Comparison of ENCODE assay signal across 8 cellular contexts in genomic region chr19:33064778-33065550, GRCh38. TPM values are rescaled to one million over a fixed set of nuclear protein-coding genes. Genes with fewer than 3 reads are reported as not detected.
DNase-seq lines count a peak whose midpoint lies in the region; ATAC-seq and TF ChIP-seq lines count a peak whose summit lies in the region.

Gene RHPN2, minus strand, starts transcription at chr19:33064888. Its CDS starts 36 bp downstream, at chr19:33064852.

- no peaks in the 10 kb centered on the region for H3K9me3 ChIP-seq in neuronal stem cell (replicated peaks in 1 of 2; ENCODE audit: control insufficient read depth in 2 of 2, insufficient read depth in 1 of 2, low read depth in 1 of 2, low read length in 2 of 2)
- H3K9me3 ChIP-seq in tibial nerve: no peaks in the 10 kb centered on the region

- H2BK120ac ChIP-seq in neuronal stem cell (ENCODE audit: low read depth, low read length): peak within 1 kb of the TSS; percentile 76

- H3K27ac ChIP-seq in neuronal stem cell (replicated peaks; ENCODE audit: low read length): no peak within 1 kb of the TSS
- peak within 1 kb of the TSS in 2 of 4 donors; percentile 43 to 84 for H3K27ac ChIP-seq in tibial nerve

- TF ChIP-seq POLR2A in tibial nerve (IDR thresholded peaks at IDR 0.05): no peak

- peak; percentile 53 for ATAC-seq in HG03521 (IDR thresholded peaks at IDR 0.05; ENCODE audit: unreplicated experiment)

- H3K14ac ChIP-seq in neuronal stem cell (ENCODE audit: low read length): peak within 1 kb of the TSS; percentile 75

- peak within 1 kb of the TSS; percentile 97 for H3K4me2 ChIP-seq in neuronal stem cell (ENCODE audit: insufficient read depth, low read length, poor library complexity, severe bottlenecking)

- peak within 1 kb of the TSS; percentile 37 for H2BK15ac ChIP-seq in neuronal stem cell (ENCODE audit: low read length)

- peak within 1 kb of the TSS; percentile 41 for H2BK12ac ChIP-seq in neuronal stem cell (ENCODE audit: low read length)

- no peaks in the 10 kb centered on the region for H3K36me3 ChIP-seq in neuronal stem cell (replicated peaks in 1 of 2; ENCODE audit: control insufficient read depth in 2 of 2, insufficient read depth in 2 of 2, low read length in 2 of 2)
- no peaks in the 10 kb centered on the region for H3K36me3 ChIP-seq in tibial nerve

- peaks cover 4% of the 10 kb centered on the region for H3K79me1 ChIP-seq in neuronal stem cell (ENCODE audit: low read depth, low read length)

- H2AK5ac ChIP-seq in neuronal stem cell (ENCODE audit: low read depth, low read length): peak within 1 kb of the TSS; percentile 63

- TF ChIP-seq EP300 in tibial nerve (IDR thresholded peaks at IDR 0.05): no peak

- H3K27me3 ChIP-seq in neuronal stem cell (ENCODE audit: control insufficient read depth in 3 of 3, insufficient read depth in 3 of 3, low read depth in 1 of 3, low read length in 3 of 3): peaks cover 0 to 15% (median 11%) of the 10 kb centered on the region in 3 experiments
- peaks cover 0 to 25% of the 10 kb centered on the region in 2 donors for H3K27me3 ChIP-seq in tibial nerve

- peak within 1 kb of the TSS; percentile 97 for H3K18ac ChIP-seq in neuronal stem cell (ENCODE audit: low read length)

- H3K4ac ChIP-seq in neuronal stem cell (ENCODE audit: low read length): no peak within 1 kb of the TSS

- DNase-seq in AG10803 (ENCODE audit: low read depth) (peak; percentile 62), GM19238 (ENCODE audit: insufficient read length, low spot score) (peak; percentile 70), OCI-M2 (lab: John Stamatoyannopoulos, UW; ENCODE audit: unreplicated experiment) (peak; percentile 73), fibroblast of the conjunctiva (ENCODE audit: low read depth) (peak; percentile 36), neuronal stem cell (ENCODE audit: low spot score) (peak; percentile 69), tibial nerve (ENCODE audit: low spot score in 2 of 2) (peak in 1 of 2 donors; percentile 22)
- peak; percentile 76 to 81 for DNase-seq in activated T-cell treated with anti-CD3 and anti-CD28 coated beads, Interleukin-2, amount 50 U/mL, for 48 hours

- peak within 1 kb of the TSS; percentile 98 for H2AFZ ChIP-seq in neuronal stem cell (ENCODE audit: low read length)

- no peak within 1 kb of the TSS for H4K91ac ChIP-seq in neuronal stem cell (ENCODE audit: low read depth, low read length, poor library complexity)

- no peak within 1 kb of the TSS for H4K8ac ChIP-seq in neuronal stem cell (ENCODE audit: low read depth, low read length)

- no peak for TF ChIP-seq CTCF in AG10803 (conservative IDR thresholded peaks at IDR 0.05; ENCODE audit: low read length)
- no peak for TF ChIP-seq CTCF in tibial nerve (IDR thresholded peaks at IDR 0.05)

- H2BK5ac ChIP-seq in neuronal stem cell (ENCODE audit: low read length): no peak within 1 kb of the TSS

- no CpG with 5 or more reads among the region's 87 CpGs for WGBS in neuronal stem cell (ENCODE audit: extremely low coverage in 2 of 2, insufficient read length in 2 of 2, insufficient replicate concordance in 1 of 2), 2 donors
- 8 to 11% methylated on average over 13 to 21 of the region's 87 CpGs for WGBS in tibial nerve, 2 donors

- peak within 1 kb of the TSS; percentile 80 for H3K23ac ChIP-seq in neuronal stem cell (ENCODE audit: low read depth, low read length, poor library complexity)

- H3K9ac ChIP-seq in neuronal stem cell (ENCODE audit: low read depth, low read length, poor library complexity): peak within 1 kb of the TSS; percentile 78

- H3K4me1 ChIP-seq in neuronal stem cell (ENCODE audit: control insufficient read depth in 2 of 2, insufficient read depth in 1 of 2, low read depth in 1 of 2, low read length in 2 of 2): peaks cover 2 to 7% of the 10 kb centered on the region in 2 donors
- peaks cover 0 to 26% (median 5%) of the 10 kb centered on the region in 4 donors for H3K4me1 ChIP-seq in tibial nerve

- H3K4me3 ChIP-seq in AG10803 (ENCODE audit: low read length) (peak within 1 kb of the TSS; percentile 56), neuronal stem cell (ENCODE audit: low read length in 2 of 2) (peak within 1 kb of the TSS; percentile 75 to 82), tibial nerve (peak within 1 kb of the TSS; percentile 38 to 80 (median 60))

RNA-seq across cellular contexts. Expression of gene RHPN2, which starts in this region (rescaled TPM):
- 6.7 TPM for polyA plus RNA-seq in neuronal stem cell (2013, experiment 1 of 2)
- 6.2 TPM for polyA plus RNA-seq in neuronal stem cell (2013, experiment 2 of 2)
- total RNA-seq in tibial nerve: 1 to 10 TPM; 4.0 to 9.6 (median 6.4) TPM
